Comparison of ENCODE assay signal across 22 cellular contexts in genomic region chr19:7385062-7385461, GRCh38. TPM values are rescaled to one million over a fixed set of nuclear protein-coding genes. Genes with fewer than 3 reads are reported as not detected.
DNase-seq lines count a peak whose midpoint lies in the region; ATAC-seq and TF ChIP-seq lines count a peak whose summit lies in the region.
"Had no signal": no experiment of that assay in that cellular context is flagged by ENCODE, and none has a peak within 500 bp of the region (broad histone marks: within the 10 kb centered on the region; RNA-seq: fewer than 3 reads in every experiment).

No MANE protein-coding gene starts in this region.

- H3K4me3 ChIP-seq in CD8-positive, alpha-beta T cell (ENCODE audit: low read depth, low read length): no peak overlapping the region
- H3K4me3 ChIP-seq in lower leg skin (ENCODE audit: low read depth, poor library complexity, severe bottlenecking): no peak overlapping the region
- H3K4me3 ChIP-seq: Peyer's patch had no signal

- no peaks in the 10 kb centered on the region for H3K9me3 Mint-ChIP-seq in activated CD4-positive, alpha-beta T cell treated with anti-CD3 and anti-CD28 coated beads for 36 hours (ENCODE audit: low read depth)
- no peaks in the 10 kb centered on the region for H3K9me3 Mint-ChIP-seq in activated CD4-positive, alpha-beta T cell treated with anti-CD3 and anti-CD28 coated beads, Interleukin-2, amount 10 ng/mL, durations not matched to agents 24 days and 14 days
- H3K9me3 Mint-ChIP-seq in CD8-positive, alpha-beta T cell: no peaks in the 10 kb centered on the region
- no peaks in the 10 kb centered on the region for H3K9me3 Mint-ChIP-seq in activated T-helper 17 cell treated with anti-CD3 and anti-CD28 coated beads, Interleukin-2, amount 50 U/mL, for 72 hours
- no peaks in the 10 kb centered on the region for H3K9me3 Mint-ChIP-seq in naive thymus-derived CD8-positive, alpha-beta T cell
- H3K9me3 Mint-ChIP-seq: CD4-positive, alpha-beta memory T cell had no signal

- H3K4me3 Mint-ChIP-seq in activated CD4-positive, alpha-beta T cell treated with anti-CD3 and anti-CD28 coated beads for 36 hours: no peak overlapping the region
- H3K4me3 Mint-ChIP-seq in activated CD4-positive, alpha-beta T cell treated with anti-CD3 and anti-CD28 coated beads, Interleukin-2, amount 10 ng/mL, durations not matched to agents 24 days and 14 days: no peak overlapping the region
- H3K4me3 Mint-ChIP-seq in CD8-positive, alpha-beta T cell: no peak overlapping the region
- no peak overlapping the region for H3K4me3 Mint-ChIP-seq in activated T-helper 17 cell treated with anti-CD3 and anti-CD28 coated beads, Interleukin-2, amount 50 U/mL, for 72 hours
- no peak overlapping the region for H3K4me3 Mint-ChIP-seq in naive thymus-derived CD8-positive, alpha-beta T cell
- H3K4me3 Mint-ChIP-seq: B cell had no signal

- peaks cover 20% of the 10 kb centered on the region for H3K4me1 Mint-ChIP-seq in activated CD4-positive, alpha-beta T cell treated with anti-CD3 and anti-CD28 coated beads for 36 hours
- H3K4me1 Mint-ChIP-seq in activated CD4-positive, alpha-beta T cell treated with anti-CD3 and anti-CD28 coated beads, Interleukin-2, amount 10 ng/mL, durations not matched to agents 24 days and 14 days: peaks cover 2% of the 10 kb centered on the region
- peaks cover 17% of the 10 kb centered on the region for H3K4me1 Mint-ChIP-seq in CD8-positive, alpha-beta T cell (ENCODE audit: low read depth)
- H3K4me1 Mint-ChIP-seq in activated T-helper 17 cell treated with anti-CD3 and anti-CD28 coated beads, Interleukin-2, amount 50 U/mL, for 72 hours: peaks cover 19% of the 10 kb centered on the region
- peaks cover 10 to 33% (median 17%) of the 10 kb centered on the region in 4 donors for H3K4me1 Mint-ChIP-seq in naive thymus-derived CD8-positive, alpha-beta T cell

- no peaks in the 10 kb centered on the region for H3K27me3 Mint-ChIP-seq in activated CD4-positive, alpha-beta T cell treated with anti-CD3 and anti-CD28 coated beads for 36 hours
- H3K27me3 Mint-ChIP-seq in activated CD4-positive, alpha-beta T cell treated with anti-CD3 and anti-CD28 coated beads, Interleukin-2, amount 10 ng/mL, durations not matched to agents 24 days and 14 days: no peaks in the 10 kb centered on the region
- H3K27me3 Mint-ChIP-seq in CD8-positive, alpha-beta T cell (ENCODE audit: low read depth): no peaks in the 10 kb centered on the region
- H3K27me3 Mint-ChIP-seq in activated T-helper 17 cell treated with anti-CD3 and anti-CD28 coated beads, Interleukin-2, amount 50 U/mL, for 72 hours: no peaks in the 10 kb centered on the region
- H3K27me3 Mint-ChIP-seq in naive thymus-derived CD8-positive, alpha-beta T cell: no peaks in the 10 kb centered on the region
- H3K27me3 Mint-ChIP-seq: B cell; CD4-positive, alpha-beta memory T cell had no signal

- H3K27me3 ChIP-seq in CD8-positive, alpha-beta T cell (ENCODE audit: insufficient read depth, low read length): no peaks in the 10 kb centered on the region
- H3K27me3 ChIP-seq: Peyer's patch had no signal

- DNase-seq in activated CD4-positive, alpha-beta T cell treated with anti-CD3 and anti-CD28 coated beads for 36 hours: no peak
- DNase-seq in activated CD4-positive, alpha-beta T cell treated with anti-CD3 and anti-CD28 coated beads, Interleukin-2, amount 10 ng/mL, durations not matched to agents 24 days and 14 days: no peak
- DNase-seq in CD8-positive, alpha-beta T cell: no peak
- no peak for DNase-seq in naive thymus-derived CD8-positive, alpha-beta T cell
- no peak for DNase-seq in lower leg skin (ENCODE audit: low spot score in 2 of 2)
- DNase-seq in Ammon's horn (ENCODE audit: low spot score): no peak
- DNase-seq: 8988T; Calu3; CD4-positive, alpha-beta memory T cell; DMS53; EL; GOT3; NCI-H1092; NCI-H1436 treated with DMSO at 0.1 percent for 48 hours; NCI-H2029; NCI-H446; NCI-H69; Peyer's patch had no signal

- peaks cover 54% of the 10 kb centered on the region for H3K36me3 ChIP-seq in CD8-positive, alpha-beta T cell (ENCODE audit: insufficient read depth, low read length)

- no peaks in the 10 kb centered on the region for H3K9me3 ChIP-seq in CD8-positive, alpha-beta T cell (ENCODE audit: low read length)
- H3K9me3 ChIP-seq: Peyer's patch had no signal

- H3K36me3 Mint-ChIP-seq in activated CD4-positive, alpha-beta T cell treated with anti-CD3 and anti-CD28 coated beads for 36 hours (ENCODE audit: low read depth): peaks cover 22% of the 10 kb centered on the region
- H3K36me3 Mint-ChIP-seq in activated CD4-positive, alpha-beta T cell treated with anti-CD3 and anti-CD28 coated beads, Interleukin-2, amount 10 ng/mL, durations not matched to agents 24 days and 14 days (ENCODE audit: low read depth): peaks cover 36% of the 10 kb centered on the region
- peaks cover 76% of the 10 kb centered on the region for H3K36me3 Mint-ChIP-seq in CD8-positive, alpha-beta T cell
- peaks cover 64% of the 10 kb centered on the region for H3K36me3 Mint-ChIP-seq in activated T-helper 17 cell treated with anti-CD3 and anti-CD28 coated beads, Interleukin-2, amount 50 U/mL, for 72 hours (ENCODE audit: low read depth)
- peaks cover 5 to 94% (median 12%) of the 10 kb centered on the region in 3 donors for H3K36me3 Mint-ChIP-seq in naive thymus-derived CD8-positive, alpha-beta T cell

- intact Hi-C loops in activated CD4-positive, alpha-beta T cell treated with anti-CD3 and anti-CD28 coated beads for 36 hours (cut with DNase I, micrococcal nuclease): no loop called here
- intact Hi-C loops in activated CD4-positive, alpha-beta T cell treated with anti-CD3 and anti-CD28 coated beads, Interleukin-2, amount 10 ng/mL, durations not matched to agents 24 days and 14 days (cut with micrococcal nuclease): no loop called here
- intact Hi-C loops in CD8-positive, alpha-beta T cell (cut with DNase I, micrococcal nuclease): no loop called here
- intact Hi-C loops in lower leg skin (cut with DNase I; ENCODE audit: low total_unique reads): no loop called here

- TF ChIP-seq CTCF in CD8-positive, alpha-beta T cell (IDR thresholded peaks at IDR 0.05): no peak
- no peak for TF ChIP-seq CTCF in lower leg skin (IDR thresholded peaks at IDR 0.05)

- 80 to 87% methylated on average over 5 of the region's 5 CpGs for WGBS in lower leg skin, 2 donors

- TF ChIP-seq POLR2A in lower leg skin (IDR thresholded peaks at IDR 0.05): no peak

- peak overlapping the region; percentile 53 for H3K27ac Mint-ChIP-seq in activated CD4-positive, alpha-beta T cell treated with anti-CD3 and anti-CD28 coated beads for 36 hours
- no peak overlapping the region for H3K27ac Mint-ChIP-seq in activated CD4-positive, alpha-beta T cell treated with anti-CD3 and anti-CD28 coated beads, Interleukin-2, amount 10 ng/mL, durations not matched to agents 24 days and 14 days
- peak overlapping the region; percentile 39 for H3K27ac Mint-ChIP-seq in CD8-positive, alpha-beta T cell
- peak overlapping the region; percentile 62 for H3K27ac Mint-ChIP-seq in activated T-helper 17 cell treated with anti-CD3 and anti-CD28 coated beads, Interleukin-2, amount 50 U/mL, for 72 hours
- peak overlapping the region in 6 of 10 donors; percentile 25 to 82 (median 47) for H3K27ac Mint-ChIP-seq in naive thymus-derived CD8-positive, alpha-beta T cell
- H3K27ac Mint-ChIP-seq: B cell had no signal

- H3K27ac ChIP-seq in CD8-positive, alpha-beta T cell (ENCODE audit: low read depth, low read length): no peak overlapping the region
- H3K27ac ChIP-seq: KMS-11, Peyer's patch had no signal

- H3K4me1 ChIP-seq in CD8-positive, alpha-beta T cell (ENCODE audit: insufficient read depth, low read length): no peaks in the 10 kb centered on the region

- ATAC-seq in activated CD4-positive, alpha-beta T cell treated with anti-CD3 and anti-CD28 coated beads for 36 hours: no peak
- ATAC-seq in CD8-positive, alpha-beta T cell: no peak
- no peak for ATAC-seq in activated T-helper 17 cell treated with anti-CD3 and anti-CD28 coated beads, Interleukin-2, amount 50 U/mL, for 72 hours (replicated peaks)
- ATAC-seq in naive thymus-derived CD8-positive, alpha-beta T cell: no peak
- ATAC-seq in GM18868 (IDR thresholded peaks at IDR 0.05; ENCODE audit: unreplicated experiment): no peak

- CTCF ChIA-PET in activated CD4-positive, alpha-beta T cell treated with anti-CD3 and anti-CD28 coated beads for 36 hours (lab: Charles Lee): interaction anchor here (1.0 kb wide), 1 partner anchor 15 kb away, joined by 4 read pairs; no protein-coding TSS in a partner anchor
- CTCF ChIA-PET in CD8-positive, alpha-beta T cell (lab: Charles Lee): interaction anchor here (0.7 to 6.9 kb wide), 3 partner anchors 18 to 58 kb away, joined by 3 to 45 read pairs (median 4); no protein-coding TSS in a partner anchor

- POLR2A ChIA-PET in activated CD4-positive, alpha-beta T cell treated with anti-CD3 and anti-CD28 coated beads for 36 hours (lab: Charles Lee): no interaction called here
- POLR2A ChIA-PET in CD8-positive, alpha-beta T cell (lab: Charles Lee): interaction anchor here (0.5 to 1.5 kb wide), 2 partner anchors 10 to 36 kb away, joined by 3 to 4 read pairs; partner anchors contain the start of gene ARHGEF18
- POLR2A ChIA-PET in naive thymus-derived CD8-positive, alpha-beta T cell (lab: Charles Lee): interaction anchor here (0.8 to 1.2 kb wide), 2 partner anchors 40 to 148 kb away, joined by 3 read pairs; no protein-coding TSS in a partner anchor

RNA-seq across cellular contexts. Expression of gene ARHGEF18, which starts 36.3 kb away (rescaled TPM):
- 10 to 100 TPM; 36.6 to 39.3 TPM for total RNA-seq in activated CD4-positive, alpha-beta T cell treated with anti-CD3 and anti-CD28 coated beads for 36 hours
- 30.6 and 34.8 TPM in 2 replicates for total RNA-seq in activated CD4-positive, alpha-beta T cell treated with anti-CD3 and anti-CD28 coated beads, Interleukin-2, amount 10 ng/mL, durations not matched to agents 24 days and 14 days
- total RNA-seq in CD8-positive, alpha-beta T cell: 10 to 100 TPM; 78.8 to 81.0 TPM
- total RNA-seq in activated T-helper 17 cell treated with anti-CD3 and anti-CD28 coated beads, Interleukin-2, amount 50 U/mL, for 72 hours: 10 to 100 TPM; 47.8 to 58.6 TPM
- 100 to 1,000 TPM; 118 to 140 TPM for total RNA-seq in naive thymus-derived CD8-positive, alpha-beta T cell
- polyA plus RNA-seq in naive thymus-derived CD8-positive, alpha-beta T cell: 10 to 100 TPM in 1 of 3 donors, 1 to 10 TPM in 2; 3.2 to 10.6 (median 5.6) TPM
- 10 to 100 TPM; 32.3 to 49.2 (median 36.3) TPM for total RNA-seq in lower leg skin
